32 cellular contexts compared by ENCODE assay signal in genomic region chr20:54716790-54717189, GRCh38.
"Had no signal": no experiment of that assay in that cellular context is flagged by ENCODE, and none has a peak within 500 bp of the region (broad histone marks: within the 10 kb centered on the region; RNA-seq: fewer than 3 reads in every experiment).

No MANE protein-coding gene starts in this region.

- H3K27me3 ChIP-seq: MG63 had no signal

- DNase-seq: Karpas-422, Kasumi-1, KBM-7, KG1, MG63, MM.1S, MV-4-11, NCI-H1048, NCI-H1092, NCI-H1092 treated with DMSO at 0.1 percent for 48 hours, NCI-H1105, NCI-H1105 treated with DMSO at 0.1 percent for 48 hours, NCI-H1417, NCI-H1417 treated with DMSO at 0.1 percent for 48 hours, NCI-H1436, NCI-H1436 treated with DMSO at 0.1 percent for 48 hours, NCI-H146, NCI-H1694, NCI-H1694 treated with DMSO at 0.1 percent for 48 hours, NCI-H187, NCI-H187 treated with DMSO at 0.1 percent for 48 hours, NCI-H1930, NCI-H2029, NCI-H2029 treated with DMSO at 0.1 percent for 48 hours, NCI-H2081, NCI-H2081 treated with DMSO at 0.1 percent for 48 hours, NCI-H2107, NCI-H2171, NCI-H2227 treated with DMSO at 0.1 percent for 48 hours, NCI-H226, NCI-H345 had no signal

- H3K9me3 ChIP-seq: MG63 had no signal

- H3K4me3 ChIP-seq: MG63 had no signal

- H3K36me3 ChIP-seq: MG63 had no signal

- H3K27ac ChIP-seq: KMS-11 had no signal

- H3K9ac ChIP-seq: KMS-11 had no signal
